ENCODE assay signal across 23 cellular contexts in genomic region chr7:41679566-41679965, GRCh38. TPM values are rescaled to one million over a fixed set of nuclear protein-coding genes. Genes with fewer than 3 reads are reported as not detected.
"Had no signal": no experiment of that assay in that cellular context is flagged by ENCODE, and none has a peak within 500 bp of the region (broad histone marks: within the 10 kb centered on the region; RNA-seq: fewer than 3 reads in every experiment).

No MANE protein-coding gene starts in this region.

- H3K9me3 Mint-ChIP-seq: activated CD4-positive, alpha-beta memory T cell treated with anti-CD3 and anti-CD28 coated beads, Interleukin-2, amount 10 ng/mL, durations not matched to agents 7 days and 5 days; activated naive CD4-positive, alpha-beta T cell treated with anti-CD3 and anti-CD28 coated beads for 36 hours; activated T-helper 17 cell treated with anti-CD3 and anti-CD28 coated beads, Interleukin-2, amount 50 U/mL, for 72 hours had no signal

- H3K27ac Mint-ChIP-seq: activated CD4-positive, alpha-beta memory T cell treated with anti-CD3 and anti-CD28 coated beads, Interleukin-2, amount 10 ng/mL, durations not matched to agents 7 days and 5 days; activated CD4-positive, alpha-beta T cell treated with anti-CD3 and anti-CD28 coated beads for 36 hours; activated naive CD4-positive, alpha-beta T cell treated with anti-CD3 and anti-CD28 coated beads for 36 hours; activated naive CD8-positive, alpha-beta T cell; activated T-helper 17 cell treated with anti-CD3 and anti-CD28 coated beads, Interleukin-2, amount 50 U/mL, for 72 hours had no signal

- DNase-seq: activated CD4-positive, alpha-beta memory T cell treated with anti-CD3 and anti-CD28 coated beads, Interleukin-2, amount 10 ng/mL, durations not matched to agents 7 days and 5 days; activated CD4-positive, alpha-beta T cell treated with anti-CD3 and anti-CD28 coated beads for 36 hours; activated CD4-positive, alpha-beta T cell treated with anti-CD3 and anti-CD28 coated beads, Interleukin-2, amount 50 U/mL, for 1 hour; activated CD4-positive, CD25-positive, alpha-beta regulatory T cell; activated gamma-delta T cell; activated naive CD4-positive, alpha-beta T cell treated with anti-CD3 and anti-CD28 coated beads for 36 hours; activated T-cell treated with anti-CD3 and anti-CD28 coated beads for 4 hours; activated T-cell treated with anti-CD3 and anti-CD28 coated beads, Interleukin-2, amount 50 U/mL, for 48 hours; adrenal gland; anterior cingulate cortex; caudate nucleus; Kasumi-1; KBM-7; NCI-H1048; NCI-H2029; NCI-H510A treated with DMSO at 0.1 percent for 48 hours; SIG-M5; T-helper 1 cell had no signal

- H3K27ac ChIP-seq: adrenal gland, breast epithelium, VCaP had no signal

- H3K4me1 ChIP-seq: adrenal gland, breast epithelium had no signal

- H3K4me3 Mint-ChIP-seq: activated CD4-positive, alpha-beta memory T cell treated with anti-CD3 and anti-CD28 coated beads, Interleukin-2, amount 10 ng/mL, durations not matched to agents 7 days and 5 days; activated CD4-positive, alpha-beta T cell treated with anti-CD3 and anti-CD28 coated beads for 36 hours; activated naive CD4-positive, alpha-beta T cell treated with anti-CD3 and anti-CD28 coated beads for 36 hours; activated naive CD8-positive, alpha-beta T cell; activated T-helper 17 cell treated with anti-CD3 and anti-CD28 coated beads, Interleukin-2, amount 50 U/mL, for 72 hours had no signal

- H3K9me3 ChIP-seq: breast epithelium had no signal

- H3K4me3 ChIP-seq: adrenal gland, breast epithelium had no signal

- H3K4me1 Mint-ChIP-seq: activated CD4-positive, alpha-beta memory T cell treated with anti-CD3 and anti-CD28 coated beads, Interleukin-2, amount 10 ng/mL, durations not matched to agents 7 days and 5 days; activated CD4-positive, alpha-beta T cell treated with anti-CD3 and anti-CD28 coated beads for 36 hours; activated T-helper 17 cell treated with anti-CD3 and anti-CD28 coated beads, Interleukin-2, amount 50 U/mL, for 72 hours had no signal

- H3K36me3 Mint-ChIP-seq: activated naive CD8-positive, alpha-beta T cell had no signal

- H3K27me3 ChIP-seq: adrenal gland, breast epithelium had no signal

- H3K27me3 Mint-ChIP-seq: activated CD4-positive, alpha-beta memory T cell treated with anti-CD3 and anti-CD28 coated beads, Interleukin-2, amount 10 ng/mL, durations not matched to agents 7 days and 5 days; activated CD4-positive, alpha-beta T cell treated with anti-CD3 and anti-CD28 coated beads for 36 hours; activated T-helper 17 cell treated with anti-CD3 and anti-CD28 coated beads, Interleukin-2, amount 50 U/mL, for 72 hours had no signal

- H3K36me3 ChIP-seq: adrenal gland, breast epithelium had no signal

RNA-seq across cellular contexts. Expression of gene INHBA, which starts 23.3 kb away (rescaled TPM):
- total RNA-seq: activated CD4-positive, alpha-beta memory T cell treated with anti-CD3 and anti-CD28 coated beads, Interleukin-2, amount 10 ng/mL, durations not matched to agents 7 days and 5 days; activated CD4-positive, alpha-beta T cell treated with anti-CD3 and anti-CD28 coated beads for 36 hours; activated naive CD4-positive, alpha-beta T cell treated with anti-CD3 and anti-CD28 coated beads for 36 hours; activated T-helper 17 cell treated with anti-CD3 and anti-CD28 coated beads, Interleukin-2, amount 50 U/mL, for 72 hours; T-helper 2 cell treated with Interferon-gamma antibody and Interleukin-4, amounts not matched to agents 100 ng/mL and 5 ng/mL, for 36 hours had no signal
